Comparison of ENCODE assay signal across 8 cellular contexts in the genomic region with DNA sequence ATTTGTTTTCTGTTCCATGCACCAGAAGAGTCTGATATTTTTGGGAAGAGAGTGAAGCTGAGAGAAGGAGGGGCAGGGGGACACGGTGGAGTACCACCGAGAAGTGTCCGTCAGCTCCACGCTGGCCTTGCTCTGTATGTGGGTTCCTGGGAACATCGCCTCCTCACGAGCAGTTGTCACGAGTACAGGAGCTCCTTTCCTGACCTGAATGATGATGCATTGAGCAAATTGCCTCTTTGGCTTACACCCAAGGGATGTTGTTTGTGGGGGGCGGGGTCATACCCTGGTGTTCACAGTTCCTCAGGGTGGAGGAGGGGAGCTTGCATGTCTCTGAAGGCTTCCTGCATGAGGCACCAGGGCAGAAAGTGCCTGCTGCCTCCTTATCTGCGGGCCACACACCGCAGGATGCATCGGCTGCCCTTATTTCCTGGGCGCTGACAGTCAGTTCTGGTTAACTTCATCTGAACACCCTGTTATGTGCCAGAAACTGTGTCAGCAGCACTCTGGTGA. TPM values are rescaled to one million over a fixed set of nuclear protein-coding genes. Genes with fewer than 3 reads are reported as not detected.
DNase-seq lines count a peak whose midpoint lies in the region; ATAC-seq and TF ChIP-seq lines count a peak whose summit lies in the region.

No MANE protein-coding gene starts in this region.

- H3K4me1 ChIP-seq in lower lobe of right lung (peaks cover 25% of the 10 kb centered on the region), testis (no peaks in the 10 kb centered on the region)

- H3K4me3 Mint-ChIP-seq in activated naive CD8-positive, alpha-beta T cell: peak overlapping the region; percentile 56

- no peaks in the 10 kb centered on the region for H3K27me3 Mint-ChIP-seq in activated naive CD8-positive, alpha-beta T cell

- no peak for TF ChIP-seq POLR2A in testis (IDR thresholded peaks at IDR 0.05)

- H3K27ac ChIP-seq in lower lobe of right lung (no peak overlapping the region), testis (no peak overlapping the region), WERI-Rb-1 (no peak overlapping the region)

- TF ChIP-seq CTCF in lower lobe of right lung (IDR thresholded peaks at IDR 0.05) (no peak), testis (IDR thresholded peaks at IDR 0.05) (no peak), WERI-Rb-1 (IDR thresholded peaks at IDR 0.05; ENCODE audit: low read depth, low read length) (no peak)

- H3K27me3 ChIP-seq in lower lobe of right lung (ENCODE audit: low read depth) (no peaks in the 10 kb centered on the region), testis (no peaks in the 10 kb centered on the region), WERI-Rb-1 (ENCODE audit: insufficient read depth, low read depth, severe bottlenecking) (no peaks in the 10 kb centered on the region)

- intact Hi-C loops in lower lobe of right lung (cut with DNase I): no loop called here
- intact Hi-C loops in testis (cut with DNase I; ENCODE audit: low total_unique reads): no loop called here

- H3K36me3 Mint-ChIP-seq in activated naive CD8-positive, alpha-beta T cell: no peaks in the 10 kb centered on the region

- no peaks in the 10 kb centered on the region for H3K9me3 ChIP-seq in lower lobe of right lung
- H3K9me3 ChIP-seq in testis: no peaks in the 10 kb centered on the region
- H3K9me3 ChIP-seq in WERI-Rb-1 (ENCODE audit: severe bottlenecking): no peaks in the 10 kb centered on the region

- H3K27ac Mint-ChIP-seq in activated naive CD8-positive, alpha-beta T cell: no peak overlapping the region

- peak; percentile 5 for DNase-seq in NCI-H1694 treated with DMSO at 0.1 percent for 48 hours (lab: John Stamatoyannopoulos, UW)
- DNase-seq in NCI-H1694 (lab: John Stamatoyannopoulos, UW): no peak
- DNase-seq in T follicular helper cell (ENCODE audit: low read depth): peak; percentile 28
- DNase-seq in lower lobe of right lung: no peak
- DNase-seq in testis: peak; percentile 18
- DNase-seq in WERI-Rb-1: no peak
- no peak for DNase-seq in AG08396 (ENCODE audit: low spot score)

- H3K4me3 ChIP-seq in lower lobe of right lung (no peak overlapping the region), testis (no peak overlapping the region), WERI-Rb-1 (ENCODE audit: low read depth, low read length) (no peak overlapping the region)

- H3K36me3 ChIP-seq in lower lobe of right lung (no peaks in the 10 kb centered on the region), testis (ENCODE audit: low read depth, missing control alignments) (no peaks in the 10 kb centered on the region), WERI-Rb-1 (no peaks in the 10 kb centered on the region)

- no peaks in the 10 kb centered on the region for H3K9me3 Mint-ChIP-seq in activated naive CD8-positive, alpha-beta T cell (ENCODE audit: low read depth)

- 49 to 70% methylated on average over 6 to 12 of the region's 12 CpGs for WGBS in testis, 2 donors

- H3K4me1 Mint-ChIP-seq in activated naive CD8-positive, alpha-beta T cell (ENCODE audit: low read depth): peaks cover 19% of the 10 kb centered on the region

- peak; percentile 52 to 67 for ATAC-seq in lower lobe of right lung

RNA-seq across cellular contexts. Expression of a gene that starts 36.2 kb away (rescaled TPM):
- total RNA-seq in lower lobe of right lung (7.9 TPM), testis (1 to 10 TPM; 5.7 to 7.9 TPM)
- polyA plus RNA-seq in testis (ENCODE audit: insufficient read depth, low read depth, low replicate concordance): 4.6 TPM

Comparison
In these comparisons a context has a peak if more than half of its experiments do, and no peak if none do; other contexts are left out.
1. DNase-seq: peak in NCI-H1694 treated with DMSO at 0.1 percent for 48 hours (single experiment), T follicular helper cell (single experiment) and testis (single experiment); none in NCI-H1694 (single experiment), lower lobe of right lung (single experiment), WERI-Rb-1 (single experiment) and AG08396 (single experiment).